ENCODE assay signal across 1 cellular context in the genomic region with DNA sequence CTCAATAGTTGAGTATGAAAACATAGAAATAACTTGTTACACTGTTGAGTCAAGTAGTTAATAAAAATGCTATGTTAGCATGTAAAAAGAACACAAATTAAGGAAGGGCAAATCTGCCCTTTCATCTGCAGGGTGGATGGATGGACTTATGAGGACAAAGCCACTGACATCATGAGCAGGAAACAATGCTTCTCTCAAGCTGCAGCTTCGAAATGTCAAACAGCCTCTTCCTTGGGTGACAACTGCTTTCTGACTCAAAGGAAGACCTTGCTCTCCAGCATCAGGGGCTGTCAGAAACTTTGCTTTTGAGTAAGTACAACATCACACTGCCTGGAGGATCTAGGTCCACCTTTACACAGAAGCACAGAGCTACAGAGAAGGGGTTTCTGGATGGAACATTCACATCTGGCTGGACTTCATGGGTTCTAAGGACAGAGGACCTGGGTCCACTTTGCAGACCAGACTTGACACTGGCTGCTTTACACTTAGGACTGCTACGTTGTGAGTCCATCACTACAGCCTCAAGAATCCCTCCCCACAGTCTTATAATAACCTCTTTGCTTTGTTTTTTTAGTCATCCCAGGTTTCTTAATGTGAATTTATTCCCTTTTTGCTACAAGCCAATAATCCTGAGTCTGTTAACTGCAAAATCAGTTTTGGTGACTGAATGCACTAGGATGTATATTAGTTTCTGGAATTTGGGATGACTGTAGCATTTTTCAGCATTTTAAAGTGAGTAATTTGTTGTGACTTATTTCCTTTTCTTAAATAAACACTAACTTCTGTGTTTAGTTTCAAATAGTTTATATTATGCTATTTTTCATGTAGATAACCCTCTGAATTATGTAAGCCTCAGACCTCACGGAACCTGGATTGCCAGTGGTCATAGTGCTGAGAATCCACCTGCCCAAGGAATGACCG.
TF ChIP-seq lines count a peak whose summit lies in the region.

No MANE protein-coding gene starts in this region.

TF ChIP-seq in SK-N-SH treated with all-trans-retinoic acid at 6 μM for 48 hours, 23 proteins besides CTCF, POLR2A, EP300 and RAD21 (continued from another document):
- TF ChIP-seq ZC3H10 (CRISPR knock-in tag; IDR thresholded peaks at IDR 0.05) (no peak), RARB (CRISPR knock-in tag; IDR thresholded peaks at IDR 0.05) (no peak), ZFP3 (CRISPR knock-in tag; IDR thresholded peaks at IDR 0.05) (no peak)
- TF ChIP-seq, protein P1, sequence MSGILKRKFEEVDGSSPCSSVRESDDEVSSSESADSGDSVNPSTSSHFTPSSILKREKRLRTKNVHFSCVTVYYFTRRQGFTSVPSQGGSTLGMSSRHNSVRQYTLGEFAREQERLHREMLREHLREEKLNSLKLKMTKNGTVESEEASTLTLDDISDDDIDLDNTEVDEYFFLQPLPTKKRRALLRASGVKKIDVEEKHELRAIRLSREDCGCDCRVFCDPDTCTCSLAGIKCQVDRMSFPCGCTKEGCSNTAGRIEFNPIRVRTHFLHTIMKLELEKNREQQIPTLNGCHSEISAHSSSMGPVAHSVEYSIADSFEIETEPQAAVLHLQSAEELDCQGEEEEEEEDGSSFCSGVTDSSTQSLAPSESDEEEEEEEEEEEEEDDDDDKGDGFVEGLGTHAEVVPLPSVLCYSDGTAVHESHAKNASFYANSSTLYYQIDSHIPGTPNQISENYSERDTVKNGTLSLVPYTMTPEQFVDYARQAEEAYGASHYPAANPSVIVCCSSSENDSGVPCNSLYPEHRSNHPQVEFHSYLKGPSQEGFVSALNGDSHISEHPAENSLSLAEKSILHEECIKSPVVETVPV (CRISPR knock-in tag; IDR thresholded peaks at IDR 0.05), result no peak
